In the genomic region with DNA sequence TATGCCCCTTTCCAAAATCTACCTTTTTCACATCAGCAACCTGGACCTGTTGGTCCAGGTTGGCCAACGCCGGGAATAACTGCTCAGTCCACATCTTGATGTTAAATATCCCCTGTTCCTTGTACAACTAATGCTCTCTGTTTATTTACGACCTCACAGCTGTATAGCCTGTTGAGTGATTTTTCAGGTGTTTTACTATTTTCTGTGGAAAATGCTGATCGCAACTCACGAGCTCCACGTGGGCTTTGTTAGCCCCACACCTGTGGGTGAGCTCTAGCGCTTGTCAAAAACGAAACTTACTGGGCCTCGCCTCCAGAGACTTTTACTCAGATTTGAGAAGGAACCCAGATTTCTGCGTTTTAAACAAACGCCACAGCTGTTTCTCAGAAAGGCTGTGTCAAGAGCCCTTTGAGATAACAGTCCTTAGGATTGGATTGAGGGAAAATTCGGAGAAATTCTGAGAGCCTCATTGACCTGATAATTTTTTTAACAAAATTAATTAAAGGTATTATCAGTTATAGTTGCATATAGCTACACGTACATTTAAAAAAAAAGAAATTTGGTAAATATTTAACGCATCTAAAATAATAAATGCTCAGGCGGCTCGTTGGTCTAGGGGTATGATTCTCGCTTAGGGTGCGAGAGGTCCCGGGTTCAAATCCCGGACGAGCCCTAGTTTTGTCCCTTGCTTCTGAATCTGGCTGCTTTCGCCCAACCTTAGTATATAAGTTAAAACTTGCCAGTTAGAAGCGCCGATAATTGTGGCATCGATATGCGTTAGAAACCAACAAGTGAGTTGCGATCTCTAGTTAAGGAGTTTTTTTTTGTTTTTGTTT, we compare ENCODE assay signal across 1 cellular context.
A peak's percentile ranks its signal among the peaks of the same experiment; 100 is the strongest.
TF ChIP-seq lines count a peak whose summit lies in the region.

No MANE protein-coding gene starts in this region.

TF ChIP-seq in HepG2, 621 proteins besides CTCF, POLR2A, EP300 and RAD21 (continued from another document and continues in another):
- TF ChIP-seq, protein P1, sequence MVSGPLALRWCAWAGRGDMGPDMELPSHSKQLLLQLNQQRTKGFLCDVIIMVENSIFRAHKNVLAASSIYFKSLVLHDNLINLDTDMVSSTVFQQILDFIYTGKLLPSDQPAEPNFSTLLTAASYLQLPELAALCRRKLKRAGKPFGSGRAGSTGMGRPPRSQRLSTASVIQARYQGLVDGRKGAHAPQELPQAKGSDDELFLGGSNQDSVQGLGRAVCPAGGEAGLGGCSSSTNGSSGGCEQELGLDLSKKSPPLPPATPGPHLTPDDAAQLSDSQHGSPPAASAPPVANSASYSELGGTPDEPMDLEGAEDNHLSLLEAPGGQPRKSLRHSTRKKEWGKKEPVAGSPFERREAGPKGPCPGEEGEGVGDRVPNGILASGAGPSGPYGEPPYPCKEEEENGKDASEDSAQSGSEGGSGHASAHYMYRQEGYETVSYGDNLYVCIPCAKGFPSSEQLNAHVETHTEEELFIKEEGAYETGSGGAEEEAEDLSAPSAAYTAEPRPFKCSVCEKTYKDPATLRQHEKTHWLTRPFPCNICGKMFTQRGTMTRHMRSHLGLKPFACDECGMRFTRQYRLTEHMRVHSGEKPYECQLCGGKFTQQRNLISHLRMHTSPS (CRISPR knock-in tag; IDR thresholded peaks at IDR 0.05; ENCODE audit: low read depth): no peak
- TF ChIP-seq, protein P2, sequence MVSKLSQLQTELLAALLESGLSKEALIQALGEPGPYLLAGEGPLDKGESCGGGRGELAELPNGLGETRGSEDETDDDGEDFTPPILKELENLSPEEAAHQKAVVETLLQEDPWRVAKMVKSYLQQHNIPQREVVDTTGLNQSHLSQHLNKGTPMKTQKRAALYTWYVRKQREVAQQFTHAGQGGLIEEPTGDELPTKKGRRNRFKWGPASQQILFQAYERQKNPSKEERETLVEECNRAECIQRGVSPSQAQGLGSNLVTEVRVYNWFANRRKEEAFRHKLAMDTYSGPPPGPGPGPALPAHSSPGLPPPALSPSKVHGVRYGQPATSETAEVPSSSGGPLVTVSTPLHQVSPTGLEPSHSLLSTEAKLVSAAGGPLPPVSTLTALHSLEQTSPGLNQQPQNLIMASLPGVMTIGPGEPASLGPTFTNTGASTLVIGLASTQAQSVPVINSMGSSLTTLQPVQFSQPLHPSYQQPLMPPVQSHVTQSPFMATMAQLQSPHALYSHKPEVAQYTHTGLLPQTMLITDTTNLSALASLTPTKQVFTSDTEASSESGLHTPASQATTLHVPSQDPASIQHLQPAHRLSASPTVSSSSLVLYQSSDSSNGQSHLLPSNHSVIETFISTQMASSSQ (IDR thresholded peaks at IDR 0.05; ENCODE audit: low read depth): peak; percentile 53; the same call in 1 of the 2 replicates
- TF ChIP-seq, protein P2 (CRISPR knock-in tag; IDR thresholded peaks at IDR 0.05; ENCODE audit: borderline replicate concordance): peak; percentile 27; the same call in 1 of the 2 replicates
- TF ChIP-seq ELF3 (CRISPR knock-in tag; IDR thresholded peaks at IDR 0.05) (no peak), ZBTB7A (CRISPR knock-in tag; IDR thresholded peaks at IDR 0.05) (no peak), ZFP82 (CRISPR knock-in tag; IDR thresholded peaks at IDR 0.05; ENCODE audit: borderline replicate concordance) (no peak), ZNF234 (CRISPR knock-in tag; conservative IDR thresholded peaks at IDR 0.05) (no peak), ZNF460 (CRISPR knock-in tag; IDR thresholded peaks at IDR 0.05; ENCODE audit: borderline replicate concordance) (no peak), NCOA2 (CRISPR knock-in tag; IDR thresholded peaks at IDR 0.05) (0 out of 2 replicates have a peak, but pooled peaks have one; percentile 11), SMARCE1 (IDR thresholded peaks at IDR 0.05; ENCODE audit: borderline replicate concordance) (no peak), MED13 (CRISPR knock-in tag; IDR thresholded peaks at IDR 0.05) (no peak), ZNF572 (CRISPR knock-in tag; IDR thresholded peaks at IDR 0.05) (no peak), NR1H2 (CRISPR knock-in tag; IDR thresholded peaks at IDR 0.05; ENCODE audit: borderline replicate concordance, low read depth) (no peak), NR3C1 (CRISPR knock-in tag; IDR thresholded peaks at IDR 0.05) (no peak), ZNF292 (CRISPR knock-in tag; IDR thresholded peaks at IDR 0.05; ENCODE audit: borderline replicate concordance, low read depth) (no peak), ZNF83 (CRISPR knock-in tag; IDR thresholded peaks at IDR 0.05; ENCODE audit: borderline replicate concordance) (no peak), PHF5A (CRISPR knock-in tag; IDR thresholded peaks at IDR 0.05; ENCODE audit: low read depth, unreplicated experiment) (no peak), SRSF9 (IDR thresholded peaks at IDR 0.05; ENCODE audit: borderline replicate concordance, insufficient read depth, low read depth, low read length, poor library complexity, severe bottlenecking) (no peak), HDAC2 (CRISPR knock-in tag; IDR thresholded peaks at IDR 0.05) (no peak), TAF15 (IDR thresholded peaks at IDR 0.05; ENCODE audit: low read depth, low read length, poor library complexity, severe bottlenecking) (no peak), ZNF605 (CRISPR knock-in tag; IDR thresholded peaks at IDR 0.05) (no peak), ZFY (CRISPR knock-in tag; IDR thresholded peaks at IDR 0.05) (no peak), MEF2D (CRISPR knock-in tag; IDR thresholded peaks at IDR 0.05) (peak; percentile 16; the same call in 1 of the 2 replicates), KDM3A (CRISPR knock-in tag; IDR thresholded peaks at IDR 0.05; ENCODE audit: low read depth) (no peak), ZEB1 (IDR thresholded peaks at IDR 0.05; ENCODE audit: insufficient replicate concordance, low read depth) (no peak), SNAI1 (CRISPR knock-in tag; IDR thresholded peaks at IDR 0.05; ENCODE audit: borderline replicate concordance) (no peak), KLF12 (CRISPR knock-in tag; IDR thresholded peaks at IDR 0.05; ENCODE audit: borderline replicate concordance) (no peak), MAZ (IDR thresholded peaks at IDR 0.05; ENCODE audit: borderline replicate concordance, low read depth, low read length) (no peak), MAZ (CRISPR knock-in tag; IDR thresholded peaks at IDR 0.05; ENCODE audit: low read depth) (no peak), HES4 (CRISPR knock-in tag; IDR thresholded peaks at IDR 0.05; ENCODE audit: borderline replicate concordance) (no peak), ZNF44 (CRISPR knock-in tag; IDR thresholded peaks at IDR 0.05) (no peak), ARHGAP35 (CRISPR knock-in tag; IDR thresholded peaks at IDR 0.05; ENCODE audit: borderline replicate concordance) (no peak), ARNT (IDR thresholded peaks at IDR 0.05) (no peak), HNRNPLL (IDR thresholded peaks at IDR 0.05; ENCODE audit: low read depth, low read length, poor library complexity, severe bottlenecking) (no peak), ZNF629 (CRISPR knock-in tag; conservative IDR thresholded peaks at IDR 0.05) (peak; percentile 67)
- TF ChIP-seq, protein P3, sequence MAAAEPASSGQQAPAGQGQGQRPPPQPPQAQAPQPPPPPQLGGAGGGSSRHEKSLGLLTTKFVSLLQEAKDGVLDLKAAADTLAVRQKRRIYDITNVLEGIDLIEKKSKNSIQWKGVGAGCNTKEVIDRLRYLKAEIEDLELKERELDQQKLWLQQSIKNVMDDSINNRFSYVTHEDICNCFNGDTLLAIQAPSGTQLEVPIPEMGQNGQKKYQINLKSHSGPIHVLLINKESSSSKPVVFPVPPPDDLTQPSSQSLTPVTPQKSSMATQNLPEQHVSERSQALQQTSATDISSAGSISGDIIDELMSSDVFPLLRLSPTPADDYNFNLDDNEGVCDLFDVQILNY (CRISPR knock-in tag; conservative IDR thresholded peaks at IDR 0.05): no peak
- TF ChIP-seq, protein P4, sequence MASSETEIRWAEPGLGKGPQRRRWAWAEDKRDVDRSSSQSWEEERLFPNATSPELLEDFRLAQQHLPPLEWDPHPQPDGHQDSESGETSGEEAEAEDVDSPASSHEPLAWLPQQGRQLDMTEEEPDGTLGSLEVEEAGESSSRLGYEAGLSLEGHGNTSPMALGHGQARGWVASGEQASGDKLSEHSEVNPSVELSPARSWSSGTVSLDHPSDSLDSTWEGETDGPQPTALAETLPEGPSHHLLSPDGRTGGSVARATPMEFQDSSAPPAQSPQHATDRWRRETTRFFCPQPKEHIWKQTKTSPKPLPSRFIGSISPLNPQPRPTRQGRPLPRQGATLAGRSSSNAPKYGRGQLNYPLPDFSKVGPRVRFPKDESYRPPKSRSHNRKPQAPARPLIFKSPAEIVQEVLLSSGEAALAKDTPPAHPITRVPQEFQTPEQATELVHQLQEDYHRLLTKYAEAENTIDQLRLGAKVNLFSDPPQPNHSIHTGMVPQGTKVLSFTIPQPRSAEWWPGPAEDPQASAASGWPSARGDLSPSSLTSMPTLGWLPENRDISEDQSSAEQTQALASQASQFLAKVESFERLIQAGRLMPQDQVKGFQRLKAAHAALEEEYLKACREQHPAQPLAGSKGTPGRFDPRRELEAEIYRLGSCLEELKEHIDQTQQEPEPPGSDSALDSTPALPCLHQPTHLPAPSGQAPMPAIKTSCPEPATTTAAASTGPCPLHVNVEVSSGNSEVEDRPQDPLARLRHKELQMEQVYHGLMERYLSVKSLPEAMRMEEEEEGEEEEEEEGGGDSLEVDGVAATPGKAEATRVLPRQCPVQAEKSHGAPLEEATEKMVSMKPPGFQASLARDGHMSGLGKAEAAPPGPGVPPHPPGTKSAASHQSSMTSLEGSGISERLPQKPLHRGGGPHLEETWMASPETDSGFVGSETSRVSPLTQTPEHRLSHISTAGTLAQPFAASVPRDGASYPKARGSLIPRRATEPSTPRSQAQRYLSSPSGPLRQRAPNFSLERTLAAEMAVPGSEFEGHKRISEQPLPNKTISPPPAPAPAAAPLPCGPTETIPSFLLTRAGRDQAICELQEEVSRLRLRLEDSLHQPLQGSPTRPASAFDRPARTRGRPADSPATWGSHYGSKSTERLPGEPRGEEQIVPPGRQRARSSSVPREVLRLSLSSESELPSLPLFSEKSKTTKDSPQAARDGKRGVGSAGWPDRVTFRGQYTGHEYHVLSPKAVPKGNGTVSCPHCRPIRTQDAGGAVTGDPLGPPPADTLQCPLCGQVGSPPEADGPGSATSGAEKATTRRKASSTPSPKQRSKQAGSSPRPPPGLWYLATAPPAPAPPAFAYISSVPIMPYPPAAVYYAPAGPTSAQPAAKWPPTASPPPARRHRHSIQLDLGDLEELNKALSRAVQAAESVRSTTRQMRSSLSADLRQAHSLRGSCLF (CRISPR knock-in tag; IDR thresholded peaks at IDR 0.05; ENCODE audit: borderline replicate concordance): no peak
- TF ChIP-seq, protein P5, sequence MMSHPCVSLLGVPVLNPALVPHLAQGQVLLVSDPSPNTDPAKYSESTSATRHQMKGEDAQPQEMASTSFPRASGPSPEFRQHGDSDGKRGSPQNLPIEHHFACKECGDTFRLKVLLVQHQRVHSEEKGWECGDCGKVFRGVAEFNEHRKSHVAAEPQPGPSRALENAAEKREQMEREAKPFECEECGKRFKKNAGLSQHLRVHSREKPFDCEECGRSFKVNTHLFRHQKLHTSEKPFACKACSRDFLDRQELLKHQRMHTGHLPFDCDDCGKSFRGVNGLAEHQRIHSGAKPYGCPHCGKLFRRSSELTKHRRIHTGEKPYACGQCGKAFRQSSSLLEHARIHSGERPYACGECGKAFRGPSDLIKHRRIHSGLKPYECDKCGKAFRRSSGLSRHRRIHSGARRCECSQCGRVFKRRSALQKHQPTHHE (CRISPR knock-in tag; IDR thresholded peaks at IDR 0.05; ENCODE audit: borderline replicate concordance): no peak
- TF ChIP-seq, protein P6, sequence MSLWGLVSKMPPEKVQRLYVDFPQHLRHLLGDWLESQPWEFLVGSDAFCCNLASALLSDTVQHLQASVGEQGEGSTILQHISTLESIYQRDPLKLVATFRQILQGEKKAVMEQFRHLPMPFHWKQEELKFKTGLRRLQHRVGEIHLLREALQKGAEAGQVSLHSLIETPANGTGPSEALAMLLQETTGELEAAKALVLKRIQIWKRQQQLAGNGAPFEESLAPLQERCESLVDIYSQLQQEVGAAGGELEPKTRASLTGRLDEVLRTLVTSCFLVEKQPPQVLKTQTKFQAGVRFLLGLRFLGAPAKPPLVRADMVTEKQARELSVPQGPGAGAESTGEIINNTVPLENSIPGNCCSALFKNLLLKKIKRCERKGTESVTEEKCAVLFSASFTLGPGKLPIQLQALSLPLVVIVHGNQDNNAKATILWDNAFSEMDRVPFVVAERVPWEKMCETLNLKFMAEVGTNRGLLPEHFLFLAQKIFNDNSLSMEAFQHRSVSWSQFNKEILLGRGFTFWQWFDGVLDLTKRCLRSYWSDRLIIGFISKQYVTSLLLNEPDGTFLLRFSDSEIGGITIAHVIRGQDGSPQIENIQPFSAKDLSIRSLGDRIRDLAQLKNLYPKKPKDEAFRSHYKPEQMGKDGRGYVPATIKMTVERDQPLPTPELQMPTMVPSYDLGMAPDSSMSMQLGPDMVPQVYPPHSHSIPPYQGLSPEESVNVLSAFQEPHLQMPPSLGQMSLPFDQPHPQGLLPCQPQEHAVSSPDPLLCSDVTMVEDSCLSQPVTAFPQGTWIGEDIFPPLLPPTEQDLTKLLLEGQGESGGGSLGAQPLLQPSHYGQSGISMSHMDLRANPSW (CRISPR knock-in tag; IDR thresholded peaks at IDR 0.05; ENCODE audit: borderline replicate concordance): no peak
- TF ChIP-seq, protein P7, sequence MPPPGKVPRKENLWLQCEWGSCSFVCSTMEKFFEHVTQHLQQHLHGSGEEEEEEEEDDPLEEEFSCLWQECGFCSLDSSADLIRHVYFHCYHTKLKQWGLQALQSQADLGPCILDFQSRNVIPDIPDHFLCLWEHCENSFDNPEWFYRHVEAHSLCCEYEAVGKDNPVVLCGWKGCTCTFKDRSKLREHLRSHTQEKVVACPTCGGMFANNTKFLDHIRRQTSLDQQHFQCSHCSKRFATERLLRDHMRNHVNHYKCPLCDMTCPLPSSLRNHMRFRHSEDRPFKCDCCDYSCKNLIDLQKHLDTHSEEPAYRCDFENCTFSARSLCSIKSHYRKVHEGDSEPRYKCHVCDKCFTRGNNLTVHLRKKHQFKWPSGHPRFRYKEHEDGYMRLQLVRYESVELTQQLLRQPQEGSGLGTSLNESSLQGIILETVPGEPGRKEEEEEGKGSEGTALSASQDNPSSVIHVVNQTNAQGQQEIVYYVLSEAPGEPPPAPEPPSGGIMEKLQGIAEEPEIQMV (CRISPR knock-in tag; IDR thresholded peaks at IDR 0.05; ENCODE audit: low read depth): no peak
